In genomic region chr19:18418034-18418724, GRCh38 we compare ENCODE assay signal across 9 cellular contexts. TPM values are rescaled to one million over a fixed set of nuclear protein-coding genes. Genes with fewer than 3 reads are reported as not detected.
DNase-seq lines count a peak whose midpoint lies in the region; ATAC-seq and TF ChIP-seq lines count a peak whose summit lies in the region.
"Had no signal": no experiment of that assay in that cellular context is flagged by ENCODE, and none has a peak within 500 bp of the region (broad histone marks: within the 10 kb centered on the region; RNA-seq: fewer than 3 reads in every experiment).

No MANE protein-coding gene starts in this region.

- H3K27ac ChIP-seq in KMS-11 (no peak overlapping the region), breast epithelium (peak overlapping the region; percentile 91 to 92), uterus (peak overlapping the region; percentile 90 to 93)

- no peaks in the 10 kb centered on the region for H4K20me1 ChIP-seq in KMS-11 (ENCODE audit: insufficient read depth)

- peak overlapping the region; percentile 84 for H3K4me2 ChIP-seq in KMS-11

- H3K9ac ChIP-seq in KMS-11: no peak overlapping the region

- intact Hi-C loops in breast epithelium (cut with DNase I; ENCODE audit: low total_unique reads): loop anchor here (10.0 kb wide), 1 partner anchor 153 kb away; no protein-coding TSS in a partner anchor
- intact Hi-C loops in uterus (cut with DNase I; ENCODE audit: low total_unique reads): loop anchor here (10.0 kb wide), 1 partner anchor 73 kb away; the partner anchor contains the start of gene PGPEP1

- H3K4me1 ChIP-seq in KMS-11 (ENCODE audit: low read depth, poor library complexity, severe bottlenecking): peaks cover 51% of the 10 kb centered on the region
- H3K4me1 ChIP-seq in breast epithelium: peaks cover 22 to 34% of the 10 kb centered on the region in 2 donors
- peaks cover 0 to 34% of the 10 kb centered on the region in 2 donors for H3K4me1 ChIP-seq in uterus

- no peak for TF ChIP-seq POLR2A in breast epithelium (IDR thresholded peaks at IDR 0.05)
- TF ChIP-seq POLR2A in uterus (IDR thresholded peaks at IDR 0.05): no peak

- ATAC-seq in GM21360 (IDR thresholded peaks at IDR 0.05; ENCODE audit: unreplicated experiment) (no peak), GM21786 (IDR thresholded peaks at IDR 0.05; ENCODE audit: unreplicated experiment) (no peak)

- H3K9me3 ChIP-seq in breast epithelium (no peaks in the 10 kb centered on the region), uterus (no peaks in the 10 kb centered on the region)

- H3K4me3 ChIP-seq in AG10803 (ENCODE audit: low read length) (peak overlapping the region; percentile 34), KMS-11 (IDR thresholded peaks at IDR 0.05; ENCODE audit: insufficient read depth, low read depth, low read length) (no peak overlapping the region), breast epithelium (peak overlapping the region; percentile 34 to 96 (median 73)), uterus (peak overlapping the region in 1 of 2 donors; percentile 46)

- H3K27me3 ChIP-seq in KMS-11 (ENCODE audit: insufficient read depth, low read depth) (peaks cover 11% of the 10 kb centered on the region; the same call in 1 of the 2 replicates), breast epithelium (no peaks in the 10 kb centered on the region), uterus (no peaks in the 10 kb centered on the region)

- peaks cover 8% of the 10 kb centered on the region; the same call in 1 of the 2 replicates for H3K79me2 ChIP-seq in KMS-11 (ENCODE audit: insufficient read depth, low read depth)

- TF ChIP-seq CTCF in AG10803 (conservative IDR thresholded peaks at IDR 0.05; ENCODE audit: low read length): no peak
- TF ChIP-seq CTCF in KMS-11 (conservative IDR thresholded peaks at IDR 0.05; ENCODE audit: low read depth, low read length): no peak
- TF ChIP-seq CTCF in breast epithelium (IDR thresholded peaks at IDR 0.05): no peak
- no peak for TF ChIP-seq CTCF in uterus (IDR thresholded peaks at IDR 0.05)
- no peak for TF ChIP-seq CTCF in GM10266 (IDR thresholded peaks at IDR 0.05; ENCODE audit: control insufficient read depth, insufficient read depth, low read depth, missing control alignments)

- DNase-seq in AG10803 (ENCODE audit: low read depth) (no peak), breast epithelium (ENCODE audit: low spot score in 2 of 2) (no peak), midbrain (lab: John Stamatoyannopoulos, UW) (peak; percentile 13), uterus (peak in 1 of 2 donors; percentile 72), GM10266 (ENCODE audit: extremely low spot score) (no peak)

- H2AFZ ChIP-seq in KMS-11 (ENCODE audit: low read depth): peak overlapping the region; percentile 29; the same call in 1 of the 2 replicates

- H3K36me3 ChIP-seq in KMS-11 (ENCODE audit: insufficient read depth) (no peaks in the 10 kb centered on the region), breast epithelium (no peaks in the 10 kb centered on the region), uterus (no peaks in the 10 kb centered on the region)

RNA-seq across cellular contexts. Expression of gene SSBP4, which starts 1.0 kb away (rescaled TPM):
- total RNA-seq in breast epithelium: 10 to 100 TPM; 29.4 to 71.8 (median 46.7) TPM
- 100 to 1,000 TPM in 1 of 4 donors, 10 to 100 TPM in 3; 23.6 to 105 (median 54.8) TPM for total RNA-seq in uterus

RNA-seq across cellular contexts. Expression of gene ISYNA1, which starts 19.8 kb away (rescaled TPM):
- 10 to 100 TPM in 2 of 3 donors, 1 to 10 TPM in 1; 7.4 to 42.9 (median 40.2) TPM for total RNA-seq in breast epithelium
- 100 to 1,000 TPM in 2 of 4 donors, 10 to 100 TPM in 2; 56.8 to 152 (median 106) TPM for total RNA-seq in uterus

RNA-seq across cellular contexts. Expression of gene LRRC25, which starts 20.8 kb away (rescaled TPM):
- total RNA-seq in breast epithelium (10 to 100 TPM in 1 of 3 donors, 1 to 10 TPM in 2; 3.9 to 27.2 (median 7.2) TPM), uterus (1 to 10 TPM in 2 of 4 donors, under 1 TPM in 1, not detected in 1; 0.51 to 2.3 (median 1.9) TPM)
- total RNA-seq: dermis microvascular lymphatic vessel endothelial cell had no signal

RNA-seq across cellular contexts. Expression of gene GDF15, which starts 32.2 kb away (rescaled TPM):
- total RNA-seq in breast epithelium (10 to 100 TPM in 1 of 3 donors, 1 to 10 TPM in 2; 2.7 to 60.3 (median 9.2) TPM), uterus (10 to 100 TPM in 1 of 4 donors, 1 to 10 TPM in 1, under 1 TPM in 2; 0.41 to 13.1 (median 1.6) TPM)
